In genomic region chr11:539971-540481, GRCh38 we compare ENCODE assay signal across 16 cellular contexts. TPM values are rescaled to one million over a fixed set of nuclear protein-coding genes. Genes with fewer than 3 reads are reported as not detected.
A peak's percentile ranks its signal among the peaks of the same experiment; 100 is the strongest.
DNase-seq lines count a peak whose midpoint lies in the region; ATAC-seq, FAIRE-seq and TF ChIP-seq lines count a peak whose summit lies in the region.
"Had no signal": no experiment of that assay in that cellular context is flagged by ENCODE, and none has a peak within 500 bp of the region (broad histone marks: within the 10 kb centered on the region; RNA-seq: fewer than 3 reads in every experiment).

No MANE protein-coding gene starts in this region.

- H3K4me1 Mint-ChIP-seq in astrocyte (ENCODE audit: low read depth, unreplicated experiment), result peaks cover 4% of the 10 kb centered on the region

- H4K20me1 ChIP-seq in BLaER1 (peaks cover 7% of the 10 kb centered on the region; the same call in 1 of the 2 replicates), astrocyte (ENCODE audit: insufficient read depth, low read length) (no peaks in the 10 kb centered on the region)

- H2AFZ ChIP-seq in astrocyte (ENCODE audit: low read depth, low read length), result no peak overlapping the region

- no peaks in the 10 kb centered on the region for H3K9me3 Mint-ChIP-seq in astrocyte (ENCODE audit: unreplicated experiment)
- H3K9me3 Mint-ChIP-seq: CD4-positive, CD25-positive, alpha-beta regulatory T cell; HFFc6 had no signal

- no peak for FAIRE-seq in astrocyte (lab: Jason Lieb, UNC)
- FAIRE-seq: GM12892 had no signal

- intact Hi-C loops in right lobe of liver (cut with DNase I), result no loop called here

- H3K36me3 ChIP-seq in BLaER1, result no peaks in the 10 kb centered on the region
- no peaks in the 10 kb centered on the region for H3K36me3 ChIP-seq in astrocyte (ENCODE audit: insufficient read depth, low read length)
- H3K36me3 ChIP-seq in right lobe of liver, result no peaks in the 10 kb centered on the region

- H3K4me2 ChIP-seq in BLaER1 (no peak overlapping the region), astrocyte (ENCODE audit: low read length) (no peak overlapping the region)
- H3K4me2 ChIP-seq: KMS-11 had no signal

- H3K9me3 ChIP-seq in BLaER1 (no peaks in the 10 kb centered on the region), astrocyte (ENCODE audit: insufficient read depth, low read depth, low read length) (no peaks in the 10 kb centered on the region), right lobe of liver (no peaks in the 10 kb centered on the region)
- H3K9me3 ChIP-seq: Caco-2 had no signal

- H3K36me3 Mint-ChIP-seq in astrocyte (ENCODE audit: low read depth, unreplicated experiment), result peaks cover 2% of the 10 kb centered on the region

- no peak for TF ChIP-seq POLR2A in right lobe of liver (IDR thresholded peaks at IDR 0.05)

- H3K4me1 ChIP-seq in BLaER1 (peaks cover 51% of the 10 kb centered on the region), astrocyte (ENCODE audit: insufficient read depth, low read length) (peaks cover 15% of the 10 kb centered on the region), right lobe of liver (peaks cover 0 to 16% (median 8%) of the 10 kb centered on the region in 4 donors)

- H3K27ac Mint-ChIP-seq in astrocyte (ENCODE audit: unreplicated experiment), result peak overlapping the region; percentile 18
- H3K27ac Mint-ChIP-seq: CD4-positive, CD25-positive, alpha-beta regulatory T cell; HFFc6 had no signal

- TF ChIP-seq CTCF in astrocyte (IDR thresholded peaks at IDR 0.05; ENCODE audit: insufficient read depth, low read depth, low read length) (no peak), right lobe of liver (IDR thresholded peaks at IDR 0.05) (no peak)

- WGBS in right lobe of liver (ENCODE audit: insufficient coverage, low coverage, low lambda C conversion rate, missing lambda C conversion rate), result 100% methylated on average over 1 of the region's 8 CpGs

- no peak overlapping the region for H3K9ac ChIP-seq in BLaER1
- no peak overlapping the region for H3K9ac ChIP-seq in astrocyte (ENCODE audit: low read length)
- H3K9ac ChIP-seq: KMS-11 had no signal

- no peak overlapping the region for H3K4me3 Mint-ChIP-seq in astrocyte (ENCODE audit: unreplicated experiment)
- H3K4me3 Mint-ChIP-seq: CD4-positive, CD25-positive, alpha-beta regulatory T cell; HFFc6 had no signal

- in situ Hi-C loops in KBM-7 (cut with MboI; ENCODE audit: low pct_unique_long_range_greater_than_20kb, low sequenced_read_pairs), result no loop called here

- H3K79me2 ChIP-seq in astrocyte (ENCODE audit: insufficient read depth, low read length), result no peaks in the 10 kb centered on the region

- DNase-seq in astrocyte (ENCODE audit: low read depth), result no peak
- peak in 2 of 3 donors; percentile 18 to 51 for DNase-seq in right lobe of liver
- DNase-seq in KBM-7, result no peak
- DNase-seq: CD4-positive, CD25-positive, alpha-beta regulatory T cell; DMS153; HFFc6; NCI-H1048; NCI-H1436 treated with DMSO at 0.1 percent for 48 hours; NCI-H2081; NCI-H510A; NCI-H774 had no signal

- ATAC-seq in right lobe of liver (no peak), GM21576 (IDR thresholded peaks at IDR 0.05; ENCODE audit: unreplicated experiment) (no peak)

- no peak overlapping the region for H3K4me3 ChIP-seq in BLaER1
- H3K4me3 ChIP-seq in astrocyte (ENCODE audit: insufficient read depth, low read depth, low read length), result no peak overlapping the region
- H3K4me3 ChIP-seq in right lobe of liver, result no peak overlapping the region

- H3K27ac ChIP-seq in BLaER1, result 0 out of 2 replicates have a peak overlapping the region, but pooled peaks have one; percentile 46
- no peak overlapping the region for H3K27ac ChIP-seq in astrocyte (ENCODE audit: low read depth, low read length)
- H3K27ac ChIP-seq in right lobe of liver, result no peak overlapping the region
- H3K27ac ChIP-seq: KMS-11 had no signal

- peaks cover 6% of the 10 kb centered on the region for H3K27me3 Mint-ChIP-seq in astrocyte (ENCODE audit: low read depth, unreplicated experiment)
- H3K27me3 Mint-ChIP-seq: CD4-positive, CD25-positive, alpha-beta regulatory T cell had no signal

- H3K27me3 ChIP-seq in BLaER1, result no peaks in the 10 kb centered on the region
- no peaks in the 10 kb centered on the region for H3K27me3 ChIP-seq in astrocyte (ENCODE audit: insufficient read depth, low read length)
- H3K27me3 ChIP-seq in right lobe of liver, result no peaks in the 10 kb centered on the region

RNA-seq across cellular contexts. Expression of gene LRRC56, which starts 2.7 kb away (rescaled TPM):
- 0.82 and 1.8 TPM in 2 replicates for total RNA-seq in astrocyte
- 1 to 10 TPM in 1 of 6 experiments, under 1 TPM in 4, not detected in 1; 0.12 to 1.1 (median 0.71) TPM for total RNA-seq in right lobe of liver

RNA-seq across cellular contexts. Expression of gene HRAS, which starts 4.7 kb away (rescaled TPM):
- 78.5 and 84.2 TPM in 2 replicates for total RNA-seq in astrocyte
- total RNA-seq in right lobe of liver, result 10 to 100 TPM in 5 of 6 experiments, 1 to 10 TPM in 1; 7.6 to 20.9 (median 14.8) TPM

RNA-seq across cellular contexts. Expression of gene LMNTD2, which starts 20.5 kb away (rescaled TPM):
- total RNA-seq in astrocyte (2.5 and 2.8 TPM in 2 replicates), right lobe of liver (10 to 100 TPM in 1 of 6 experiments, 1 to 10 TPM in 5; 4.7 to 14.7 (median 7.9) TPM)

RNA-seq across cellular contexts. Expression of gene RASSF7, which starts 20.7 kb away (rescaled TPM):
- total RNA-seq in astrocyte (31.1 and 32.3 TPM in 2 replicates), right lobe of liver (10 to 100 TPM; 20.5 to 61.1 (median 39.5) TPM)

RNA-seq across cellular contexts. Expression of gene RNH1, which starts 33.0 kb away (rescaled TPM):
- total RNA-seq in astrocyte (117 and 130 TPM in 2 replicates), right lobe of liver (100 to 1,000 TPM in 2 of 6 experiments, 10 to 100 TPM in 4; 66.4 to 135 (median 76.2) TPM)

Comparison
In these comparisons a context has a peak if more than half of its experiments do, and no peak if none do; other contexts are left out.
1. DNase-seq: peak in right lobe of liver (2 of 3); none in astrocyte (single experiment) and KBM-7 (single experiment).